In genomic region chr3:8503871-8504610, GRCh38 we compare ENCODE assay signal across 9 cellular contexts. TPM values are rescaled to one million over a fixed set of nuclear protein-coding genes. Genes with fewer than 3 reads are reported as not detected.
A peak's percentile ranks its signal among the peaks of the same experiment; 100 is the strongest.
DNase-seq lines count a peak whose midpoint lies in the region; ATAC-seq and TF ChIP-seq lines count a peak whose summit lies in the region.
"Had no signal": no experiment of that assay in that cellular context is flagged by ENCODE, and none has a peak within 500 bp of the region (broad histone marks: within the 10 kb centered on the region; RNA-seq: fewer than 3 reads in every experiment).

No MANE protein-coding gene starts in this region.

- no peak overlapping the region for H3K27ac ChIP-seq in AG04450 (ENCODE audit: low read depth, low read length)
- H3K27ac ChIP-seq in mesodermal cell (ENCODE audit: low read depth, low read length, severe bottlenecking), result peak overlapping the region; percentile 37
- H3K27ac ChIP-seq: KMS-11 had no signal

- 31 to 75% methylated on average over 1 to 2 of the region's 8 CpGs for WGBS in mesodermal cell (ENCODE audit: insufficient coverage in 2 of 2), 2 experiments

- H3K9me3 ChIP-seq in AG04450 (ENCODE audit: control insufficient read depth, insufficient read depth, low read length) (no peaks in the 10 kb centered on the region), mesodermal cell (ENCODE audit: control insufficient read depth, low read length) (no peaks in the 10 kb centered on the region)

- no peaks in the 10 kb centered on the region for H3K36me3 Mint-ChIP-seq in activated B cell treated with CpG ODN at 0.5 μM for 24 hours (ENCODE audit: low read depth)

- POLR2A ChIA-PET in AG04450 (lab: Yijun Ruan, JAX), result interaction anchor here (0.7 kb wide), 1 partner anchor 51 kb away, joined by 3 read pairs; no protein-coding TSS in a partner anchor
- POLR2A ChIA-PET in activated B cell treated with CpG ODN at 0.5 μM for 24 hours (lab: Charles Lee), result no interaction called here

- ATAC-seq in GM18909 (IDR thresholded peaks at IDR 0.05; ENCODE audit: poor library complexity, unreplicated experiment) (peak; percentile 12), activated B cell treated with CpG ODN at 0.5 μM for 24 hours (ENCODE audit: low read depth) (no peak)

- CTCF ChIA-PET in AG04450 (lab: Charles Lee), result interaction anchor here (1.0 to 6.8 kb wide), 4 partner anchors 15 to 118 kb away, joined by 3 to 45 read pairs (median 4); no protein-coding TSS in a partner anchor
- CTCF ChIA-PET in activated B cell treated with CpG ODN at 0.5 μM for 24 hours (lab: Charles Lee), result no interaction called here

- peaks cover 16% of the 10 kb centered on the region for H3K36me3 ChIP-seq in mesodermal cell (ENCODE audit: control insufficient read depth, insufficient read depth, low read length)

- H3K4me3 Mint-ChIP-seq in activated B cell treated with CpG ODN at 0.5 μM for 24 hours, result peak overlapping the region; percentile 33

- TF ChIP-seq CTCF in AG04450 (IDR thresholded peaks at IDR 0.05; ENCODE audit: low read depth, low read length), result no peak
- TF ChIP-seq CTCF in activated B cell treated with CpG ODN at 0.5 μM for 24 hours (IDR thresholded peaks at IDR 0.05), result no peak

- H3K4me1 ChIP-seq in mesodermal cell (ENCODE audit: control insufficient read depth, insufficient read depth, low read length, poor library complexity, severe bottlenecking), result peaks cover 45% of the 10 kb centered on the region

- DNase-seq in AG04450 (ENCODE audit: low read depth, low spot score), result no peak
- DNase-seq in activated B cell treated with CpG ODN at 0.5 μM for 24 hours, result peak; percentile 16
- no peak for DNase-seq in cerebellar cortex (ENCODE audit: low spot score)
- DNase-seq in NCI-H128 (lab: John Stamatoyannopoulos, UW; ENCODE audit: unreplicated experiment), result no peak
- DNase-seq in KG1 (lab: John Stamatoyannopoulos, UW), result no peak
- no peak for DNase-seq in NCI-H345 treated with DMSO at 0.1 percent for 48 hours (lab: John Stamatoyannopoulos, UW; ENCODE audit: unreplicated experiment)

- H3K27ac Mint-ChIP-seq in activated B cell treated with CpG ODN at 0.5 μM for 24 hours, result peak overlapping the region; percentile 77

- H3K27me3 ChIP-seq in AG04450 (ENCODE audit: control insufficient read depth, insufficient read depth, low read length), result no peaks in the 10 kb centered on the region

- intact Hi-C loops in activated B cell treated with CpG ODN at 0.5 μM for 24 hours (cut with micrococcal nuclease), result no loop called here

- H3K4me3 ChIP-seq in AG04450 (ENCODE audit: low read depth, low read length), result peak overlapping the region; percentile 56
- H3K4me3 ChIP-seq in mesodermal cell (ENCODE audit: extremely low read depth, insufficient read depth, low read length, poor library complexity, severe bottlenecking), result peak overlapping the region; percentile 9

- H3K27me3 Mint-ChIP-seq in activated B cell treated with CpG ODN at 0.5 μM for 24 hours, result peaks cover 3% of the 10 kb centered on the region

- no peaks in the 10 kb centered on the region for H3K9me3 Mint-ChIP-seq in activated B cell treated with CpG ODN at 0.5 μM for 24 hours

- peaks cover 59% of the 10 kb centered on the region for H3K4me1 Mint-ChIP-seq in activated B cell treated with CpG ODN at 0.5 μM for 24 hours

RNA-seq across cellular contexts. Expression of gene LMCD1, which starts 2.4 kb away (rescaled TPM):
- polyA plus RNA-seq in AG04450 (2011; rRNA removed), result 39.1 and 49.5 TPM in 2 replicates
- polyA minus RNA-seq in AG04450 (2011; rRNA and poly(A)+ RNA removed), result 25.4 and 36.0 TPM in 2 replicates
- total RNA-seq in activated B cell treated with CpG ODN at 0.5 μM for 24 hours, result 5.4 and 6.0 TPM in 2 replicates
- polyA plus RNA-seq in mesodermal cell (2013, experiment 1 of 2), result 50.9 TPM
- polyA plus RNA-seq in mesodermal cell (2013, experiment 2 of 2), result 48.9 TPM
